21 cellular contexts compared by ENCODE assay signal in genomic region chr7:77931841-77932240, GRCh38.
"Had no signal": no experiment of that assay in that cellular context is flagged by ENCODE, and none has a peak within 500 bp of the region (broad histone marks: within the 10 kb centered on the region; RNA-seq: fewer than 3 reads in every experiment).

No MANE protein-coding gene starts in this region.

- H3K9me3 Mint-ChIP-seq: activated CD4-positive, alpha-beta memory T cell treated with anti-CD3 and anti-CD28 coated beads, Interleukin-2, amount 10 ng/mL, durations not matched to agents 7 days and 5 days; activated CD4-positive, alpha-beta T cell treated with anti-CD3 and anti-CD28 coated beads, Interleukin-2, amount 10 ng/mL, durations not matched to agents 24 days and 14 days; activated naive CD8-positive, alpha-beta T cell treated with anti-CD3 and anti-CD28 coated beads for 36 hours; activated T-helper 2 cell treated with anti-CD3 and anti-CD28 coated beads, Interferon-gamma antibody, Interleukin-2, Interleukin-4, amounts not matched to agents 10 μg/mL and 5 μg/mL and 100 μg/mL, durations not matched to agents 14 hours and 24 hours and 36 hours; mesothelial cell of epicardium; natural killer cell had no signal

- H3K4me1 ChIP-seq: gastrocnemius medialis, left ventricle myocardium inferior, sigmoid colon, upper lobe of right lung had no signal

- H3K27me3 Mint-ChIP-seq: activated CD4-positive, alpha-beta memory T cell treated with anti-CD3 and anti-CD28 coated beads, Interleukin-2, amount 10 ng/mL, durations not matched to agents 7 days and 5 days; activated CD4-positive, alpha-beta T cell treated with anti-CD3 and anti-CD28 coated beads, Interleukin-2, amount 10 ng/mL, durations not matched to agents 24 days and 14 days; activated naive CD8-positive, alpha-beta T cell treated with anti-CD3 and anti-CD28 coated beads for 36 hours; progenitor cell of endocrine pancreas had no signal

- H3K9me3 ChIP-seq: esophagus squamous epithelium, gastrocnemius medialis, left ventricle myocardium inferior, sigmoid colon, upper lobe of right lung had no signal

- H3K27ac Mint-ChIP-seq: activated CD4-positive, alpha-beta memory T cell treated with anti-CD3 and anti-CD28 coated beads, Interleukin-2, amount 10 ng/mL, durations not matched to agents 7 days and 5 days; activated CD4-positive, alpha-beta T cell treated with anti-CD3 and anti-CD28 coated beads, Interleukin-2, amount 10 ng/mL, durations not matched to agents 24 days and 14 days; activated naive CD8-positive, alpha-beta T cell treated with anti-CD3 and anti-CD28 coated beads for 36 hours; mesothelial cell of epicardium; natural killer cell; progenitor cell of endocrine pancreas had no signal

- H3K4me2 ChIP-seq: smooth muscle cell had no signal

- H3K27me3 ChIP-seq: esophagus squamous epithelium, gastrocnemius medialis, sigmoid colon, upper lobe of right lung had no signal

- DNase-seq: activated CD4-positive, alpha-beta memory T cell treated with anti-CD3 and anti-CD28 coated beads, Interleukin-2, amount 10 ng/mL, durations not matched to agents 7 days and 5 days; activated CD4-positive, alpha-beta T cell treated with anti-CD3 and anti-CD28 coated beads, Interleukin-2, amount 10 ng/mL, durations not matched to agents 24 days and 14 days; activated naive CD4-positive, alpha-beta T cell treated with Interleukin-2 at 50 U/mL for 16 hours; activated naive CD8-positive, alpha-beta T cell treated with anti-CD3 and anti-CD28 coated beads for 36 hours; central memory CD4-positive, alpha-beta T cell; esophagus squamous epithelium; gastrocnemius medialis; hippocampal formation; left ventricle myocardium inferior; natural killer cell; retina; sigmoid colon; stimulated activated CD4-positive, alpha-beta T cell treated with anti-CD3 and anti-CD28 coated beads, Interleukin-15, amount 100 ng/mL, for 24 hours; stimulated activated naive CD4-positive, alpha-beta T cell; T1000; upper lobe of right lung had no signal

- FAIRE-seq: astrocyte had no signal

- H3K4me3 ChIP-seq: esophagus squamous epithelium, gastrocnemius medialis, left ventricle myocardium inferior, sigmoid colon, smooth muscle cell, upper lobe of right lung had no signal

- H3K36me3 ChIP-seq: left ventricle myocardium inferior, upper lobe of right lung had no signal

- H3K4me3 Mint-ChIP-seq: activated CD4-positive, alpha-beta memory T cell treated with anti-CD3 and anti-CD28 coated beads, Interleukin-2, amount 10 ng/mL, durations not matched to agents 7 days and 5 days; activated CD4-positive, alpha-beta T cell treated with anti-CD3 and anti-CD28 coated beads, Interleukin-2, amount 10 ng/mL, durations not matched to agents 24 days and 14 days; activated naive CD8-positive, alpha-beta T cell treated with anti-CD3 and anti-CD28 coated beads for 36 hours; mesothelial cell of epicardium; natural killer cell had no signal

- ATAC-seq: gastrocnemius medialis, natural killer cell, upper lobe of right lung had no signal

- H3K27ac ChIP-seq: esophagus squamous epithelium, gastrocnemius medialis, left ventricle myocardium inferior, sigmoid colon, upper lobe of right lung had no signal
